1 cellular context compared by ENCODE assay signal in the genomic region with DNA sequence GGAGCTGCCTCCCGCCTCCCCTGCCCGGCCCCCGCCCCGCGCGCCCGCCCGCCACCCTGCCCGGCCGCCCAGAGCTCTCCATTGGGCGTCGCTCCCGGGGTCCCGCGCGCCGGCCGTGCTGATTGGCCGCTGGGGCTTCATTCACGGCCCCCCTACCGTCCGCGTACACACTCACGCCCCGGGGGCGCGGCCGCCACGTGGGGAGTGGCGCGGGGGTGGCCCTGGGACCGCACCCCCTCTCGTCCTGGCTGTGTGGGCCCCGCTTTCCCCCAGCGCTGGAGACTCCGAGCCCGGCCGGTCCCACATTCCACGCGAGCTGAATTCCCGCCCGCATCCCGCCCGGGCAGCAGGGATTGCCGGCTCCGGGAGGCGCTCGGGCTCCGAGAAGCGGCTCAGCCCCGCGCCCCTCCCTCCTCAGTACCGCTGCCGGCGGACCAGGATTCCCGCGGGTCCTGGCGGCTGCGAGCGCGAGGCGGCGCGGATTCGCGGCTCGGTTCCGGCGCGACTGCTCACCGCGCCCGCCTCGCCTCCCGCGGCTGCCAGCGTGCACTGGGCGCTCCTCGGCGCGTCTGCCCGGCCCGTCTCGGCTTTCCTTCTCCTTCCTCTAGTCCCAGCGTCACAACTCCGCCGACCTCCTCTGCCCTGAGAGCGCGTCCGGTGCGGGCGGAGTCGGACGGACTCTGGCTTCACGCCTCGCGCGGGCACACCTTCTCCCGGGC.
TF ChIP-seq lines count a peak whose summit lies in the region.

No MANE protein-coding gene starts in this region.

TF ChIP-seq in HepG2, 621 proteins besides CTCF, POLR2A, EP300 and RAD21 (continued from another document and continues in another):
- TF ChIP-seq, protein P1, sequence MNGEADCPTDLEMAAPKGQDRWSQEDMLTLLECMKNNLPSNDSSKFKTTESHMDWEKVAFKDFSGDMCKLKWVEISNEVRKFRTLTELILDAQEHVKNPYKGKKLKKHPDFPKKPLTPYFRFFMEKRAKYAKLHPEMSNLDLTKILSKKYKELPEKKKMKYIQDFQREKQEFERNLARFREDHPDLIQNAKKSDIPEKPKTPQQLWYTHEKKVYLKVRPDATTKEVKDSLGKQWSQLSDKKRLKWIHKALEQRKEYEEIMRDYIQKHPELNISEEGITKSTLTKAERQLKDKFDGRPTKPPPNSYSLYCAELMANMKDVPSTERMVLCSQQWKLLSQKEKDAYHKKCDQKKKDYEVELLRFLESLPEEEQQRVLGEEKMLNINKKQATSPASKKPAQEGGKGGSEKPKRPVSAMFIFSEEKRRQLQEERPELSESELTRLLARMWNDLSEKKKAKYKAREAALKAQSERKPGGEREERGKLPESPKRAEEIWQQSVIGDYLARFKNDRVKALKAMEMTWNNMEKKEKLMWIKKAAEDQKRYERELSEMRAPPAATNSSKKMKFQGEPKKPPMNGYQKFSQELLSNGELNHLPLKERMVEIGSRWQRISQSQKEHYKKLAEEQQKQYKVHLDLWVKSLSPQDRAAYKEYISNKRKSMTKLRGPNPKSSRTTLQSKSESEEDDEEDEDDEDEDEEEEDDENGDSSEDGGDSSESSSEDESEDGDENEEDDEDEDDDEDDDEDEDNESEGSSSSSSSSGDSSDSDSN (CRISPR knock-in tag; IDR thresholded peaks at IDR 0.05), result peak; percentile 60; the same call in 1 of the 2 replicates
- TF ChIP-seq, protein P2, sequence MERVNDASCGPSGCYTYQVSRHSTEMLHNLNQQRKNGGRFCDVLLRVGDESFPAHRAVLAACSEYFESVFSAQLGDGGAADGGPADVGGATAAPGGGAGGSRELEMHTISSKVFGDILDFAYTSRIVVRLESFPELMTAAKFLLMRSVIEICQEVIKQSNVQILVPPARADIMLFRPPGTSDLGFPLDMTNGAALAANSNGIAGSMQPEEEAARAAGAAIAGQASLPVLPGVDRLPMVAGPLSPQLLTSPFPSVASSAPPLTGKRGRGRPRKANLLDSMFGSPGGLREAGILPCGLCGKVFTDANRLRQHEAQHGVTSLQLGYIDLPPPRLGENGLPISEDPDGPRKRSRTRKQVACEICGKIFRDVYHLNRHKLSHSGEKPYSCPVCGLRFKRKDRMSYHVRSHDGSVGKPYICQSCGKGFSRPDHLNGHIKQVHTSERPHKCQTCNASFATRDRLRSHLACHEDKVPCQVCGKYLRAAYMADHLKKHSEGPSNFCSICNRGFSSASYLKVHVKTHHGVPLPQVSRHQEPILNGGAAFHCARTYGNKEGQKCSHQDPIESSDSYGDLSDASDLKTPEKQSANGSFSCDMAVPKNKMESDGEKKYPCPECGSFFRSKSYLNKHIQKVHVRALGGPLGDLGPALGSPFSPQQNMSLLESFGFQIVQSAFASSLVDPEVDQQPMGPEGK (CRISPR knock-in tag; IDR thresholded peaks at IDR 0.05), result peak; percentile 86
- peak; percentile 43; the same call in 1 of the 2 replicates for TF ChIP-seq YEATS4 (CRISPR knock-in tag; IDR thresholded peaks at IDR 0.05; ENCODE audit: borderline replicate concordance)
- TF ChIP-seq, protein P3, sequence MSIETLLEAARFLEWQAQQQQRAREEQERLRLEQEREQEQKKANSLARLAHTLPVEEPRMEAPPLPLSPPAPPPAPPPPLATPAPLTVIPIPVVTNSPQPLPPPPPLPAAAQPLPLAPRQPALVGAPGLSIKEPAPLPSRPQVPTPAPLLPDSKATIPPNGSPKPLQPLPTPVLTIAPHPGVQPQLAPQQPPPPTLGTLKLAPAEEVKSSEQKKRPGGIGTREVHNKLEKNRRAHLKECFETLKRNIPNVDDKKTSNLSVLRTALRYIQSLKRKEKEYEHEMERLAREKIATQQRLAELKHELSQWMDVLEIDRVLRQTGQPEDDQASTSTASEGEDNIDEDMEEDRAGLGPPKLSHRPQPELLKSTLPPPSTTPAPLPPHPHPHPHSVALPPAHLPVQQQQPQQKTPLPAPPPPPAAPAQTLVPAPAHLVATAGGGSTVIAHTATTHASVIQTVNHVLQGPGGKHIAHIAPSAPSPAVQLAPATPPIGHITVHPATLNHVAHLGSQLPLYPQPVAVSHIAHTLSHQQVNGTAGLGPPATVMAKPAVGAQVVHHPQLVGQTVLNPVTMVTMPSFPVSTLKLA (IDR thresholded peaks at IDR 0.05), result no peak
- no peak for TF ChIP-seq MATR3 (CRISPR knock-in tag; IDR thresholded peaks at IDR 0.05)
- TF ChIP-seq ZNF333 (CRISPR knock-in tag; IDR thresholded peaks at IDR 0.05; ENCODE audit: borderline replicate concordance), result no peak
- no peak for TF ChIP-seq ZC3H13 (CRISPR knock-in tag; IDR thresholded peaks at IDR 0.05)
- no peak for TF ChIP-seq ZNF354B (CRISPR knock-in tag; IDR thresholded peaks at IDR 0.05)
- TF ChIP-seq THAP11 (CRISPR knock-in tag; IDR thresholded peaks at IDR 0.05), result no peak
- TF ChIP-seq ZNF777 (CRISPR knock-in tag; IDR thresholded peaks at IDR 0.05), result peak; percentile 85
- TF ChIP-seq MYC (CRISPR knock-in tag; IDR thresholded peaks at IDR 0.05; ENCODE audit: borderline replicate concordance), result 0 out of 2 replicates have a peak, but pooled peaks have one; percentile 6
- 0 out of 2 replicates have a peak, but pooled peaks have one; percentile 12 for TF ChIP-seq HOXA3 (CRISPR knock-in tag; IDR thresholded peaks at IDR 0.05)
- TF ChIP-seq SOX13 (IDR thresholded peaks at IDR 0.05), result no peak
- no peak for TF ChIP-seq SOX13 (CRISPR knock-in tag; conservative IDR thresholded peaks at IDR 0.05 in 1 of 2, IDR thresholded peaks at IDR 0.05 in 1 of 2)
- TF ChIP-seq MEF2D (CRISPR knock-in tag; IDR thresholded peaks at IDR 0.05), result no peak
- no peak for TF ChIP-seq NR2F6 (IDR thresholded peaks at IDR 0.05)
- no peak for TF ChIP-seq NR2F6 (CRISPR knock-in tag; IDR thresholded peaks at IDR 0.05)
- TF ChIP-seq NRL (CRISPR knock-in tag; IDR thresholded peaks at IDR 0.05; ENCODE audit: borderline replicate concordance), result no peak
- TF ChIP-seq ZNF749 (CRISPR knock-in tag; IDR thresholded peaks at IDR 0.05; ENCODE audit: borderline replicate concordance), result no peak
- TF ChIP-seq ZNF605 (CRISPR knock-in tag; IDR thresholded peaks at IDR 0.05), result no peak
- TF ChIP-seq ZNF644 (CRISPR knock-in tag; IDR thresholded peaks at IDR 0.05; ENCODE audit: low read depth), result no peak
- TF ChIP-seq, protein P4, sequence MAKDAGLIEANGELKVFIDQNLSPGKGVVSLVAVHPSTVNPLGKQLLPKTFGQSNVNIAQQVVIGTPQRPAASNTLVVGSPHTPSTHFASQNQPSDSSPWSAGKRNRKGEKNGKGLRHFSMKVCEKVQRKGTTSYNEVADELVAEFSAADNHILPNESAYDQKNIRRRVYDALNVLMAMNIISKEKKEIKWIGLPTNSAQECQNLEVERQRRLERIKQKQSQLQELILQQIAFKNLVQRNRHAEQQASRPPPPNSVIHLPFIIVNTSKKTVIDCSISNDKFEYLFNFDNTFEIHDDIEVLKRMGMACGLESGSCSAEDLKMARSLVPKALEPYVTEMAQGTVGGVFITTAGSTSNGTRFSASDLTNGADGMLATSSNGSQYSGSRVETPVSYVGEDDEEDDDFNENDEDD (CRISPR knock-in tag; IDR thresholded peaks at IDR 0.05; ENCODE audit: borderline replicate concordance), result peak; percentile 37; the same call in 1 of the 2 replicates
- no peak for TF ChIP-seq ELF1 (CRISPR knock-in tag; IDR thresholded peaks at IDR 0.05)
- TF ChIP-seq GATAD1 (CRISPR knock-in tag; IDR thresholded peaks at IDR 0.05), result no peak
- TF ChIP-seq ZBTB20 (CRISPR knock-in tag; IDR thresholded peaks at IDR 0.05; ENCODE audit: borderline replicate concordance, low read depth), result no peak
- TF ChIP-seq, protein P5, sequence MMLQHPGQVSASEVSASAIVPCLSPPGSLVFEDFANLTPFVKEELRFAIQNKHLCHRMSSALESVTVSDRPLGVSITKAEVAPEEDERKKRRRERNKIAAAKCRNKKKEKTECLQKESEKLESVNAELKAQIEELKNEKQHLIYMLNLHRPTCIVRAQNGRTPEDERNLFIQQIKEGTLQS (CRISPR knock-in tag; IDR thresholded peaks at IDR 0.05), result 0 out of 2 replicates have a peak, but pooled peaks have one; percentile 42
- no peak for TF ChIP-seq IKZF1 (IDR thresholded peaks at IDR 0.05)
- TF ChIP-seq, protein P6, sequence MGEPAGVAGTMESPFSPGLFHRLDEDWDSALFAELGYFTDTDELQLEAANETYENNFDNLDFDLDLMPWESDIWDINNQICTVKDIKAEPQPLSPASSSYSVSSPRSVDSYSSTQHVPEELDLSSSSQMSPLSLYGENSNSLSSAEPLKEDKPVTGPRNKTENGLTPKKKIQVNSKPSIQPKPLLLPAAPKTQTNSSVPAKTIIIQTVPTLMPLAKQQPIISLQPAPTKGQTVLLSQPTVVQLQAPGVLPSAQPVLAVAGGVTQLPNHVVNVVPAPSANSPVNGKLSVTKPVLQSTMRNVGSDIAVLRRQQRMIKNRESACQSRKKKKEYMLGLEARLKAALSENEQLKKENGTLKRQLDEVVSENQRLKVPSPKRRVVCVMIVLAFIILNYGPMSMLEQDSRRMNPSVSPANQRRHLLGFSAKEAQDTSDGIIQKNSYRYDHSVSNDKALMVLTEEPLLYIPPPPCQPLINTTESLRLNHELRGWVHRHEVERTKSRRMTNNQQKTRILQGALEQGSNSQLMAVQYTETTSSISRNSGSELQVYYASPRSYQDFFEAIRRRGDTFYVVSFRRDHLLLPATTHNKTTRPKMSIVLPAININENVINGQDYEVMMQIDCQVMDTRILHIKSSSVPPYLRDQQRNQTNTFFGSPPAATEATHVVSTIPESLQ (CRISPR knock-in tag; conservative IDR thresholded peaks at IDR 0.05), result no peak
- TF ChIP-seq, protein P7, sequence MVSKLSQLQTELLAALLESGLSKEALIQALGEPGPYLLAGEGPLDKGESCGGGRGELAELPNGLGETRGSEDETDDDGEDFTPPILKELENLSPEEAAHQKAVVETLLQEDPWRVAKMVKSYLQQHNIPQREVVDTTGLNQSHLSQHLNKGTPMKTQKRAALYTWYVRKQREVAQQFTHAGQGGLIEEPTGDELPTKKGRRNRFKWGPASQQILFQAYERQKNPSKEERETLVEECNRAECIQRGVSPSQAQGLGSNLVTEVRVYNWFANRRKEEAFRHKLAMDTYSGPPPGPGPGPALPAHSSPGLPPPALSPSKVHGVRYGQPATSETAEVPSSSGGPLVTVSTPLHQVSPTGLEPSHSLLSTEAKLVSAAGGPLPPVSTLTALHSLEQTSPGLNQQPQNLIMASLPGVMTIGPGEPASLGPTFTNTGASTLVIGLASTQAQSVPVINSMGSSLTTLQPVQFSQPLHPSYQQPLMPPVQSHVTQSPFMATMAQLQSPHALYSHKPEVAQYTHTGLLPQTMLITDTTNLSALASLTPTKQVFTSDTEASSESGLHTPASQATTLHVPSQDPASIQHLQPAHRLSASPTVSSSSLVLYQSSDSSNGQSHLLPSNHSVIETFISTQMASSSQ (IDR thresholded peaks at IDR 0.05; ENCODE audit: low read depth), result no peak
- TF ChIP-seq, protein P7 (CRISPR knock-in tag; IDR thresholded peaks at IDR 0.05; ENCODE audit: borderline replicate concordance), result no peak
- TF ChIP-seq ZNF30 (CRISPR knock-in tag; IDR thresholded peaks at IDR 0.05), result peak; percentile 73; the same call in 1 of the 2 replicates
- TF ChIP-seq, protein P8, sequence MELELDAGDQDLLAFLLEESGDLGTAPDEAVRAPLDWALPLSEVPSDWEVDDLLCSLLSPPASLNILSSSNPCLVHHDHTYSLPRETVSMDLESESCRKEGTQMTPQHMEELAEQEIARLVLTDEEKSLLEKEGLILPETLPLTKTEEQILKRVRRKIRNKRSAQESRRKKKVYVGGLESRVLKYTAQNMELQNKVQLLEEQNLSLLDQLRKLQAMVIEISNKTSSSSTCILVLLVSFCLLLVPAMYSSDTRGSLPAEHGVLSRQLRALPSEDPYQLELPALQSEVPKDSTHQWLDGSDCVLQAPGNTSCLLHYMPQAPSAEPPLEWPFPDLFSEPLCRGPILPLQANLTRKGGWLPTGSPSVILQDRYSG (CRISPR knock-in tag; IDR thresholded peaks at IDR 0.05), result no peak
- TF ChIP-seq, protein P9, sequence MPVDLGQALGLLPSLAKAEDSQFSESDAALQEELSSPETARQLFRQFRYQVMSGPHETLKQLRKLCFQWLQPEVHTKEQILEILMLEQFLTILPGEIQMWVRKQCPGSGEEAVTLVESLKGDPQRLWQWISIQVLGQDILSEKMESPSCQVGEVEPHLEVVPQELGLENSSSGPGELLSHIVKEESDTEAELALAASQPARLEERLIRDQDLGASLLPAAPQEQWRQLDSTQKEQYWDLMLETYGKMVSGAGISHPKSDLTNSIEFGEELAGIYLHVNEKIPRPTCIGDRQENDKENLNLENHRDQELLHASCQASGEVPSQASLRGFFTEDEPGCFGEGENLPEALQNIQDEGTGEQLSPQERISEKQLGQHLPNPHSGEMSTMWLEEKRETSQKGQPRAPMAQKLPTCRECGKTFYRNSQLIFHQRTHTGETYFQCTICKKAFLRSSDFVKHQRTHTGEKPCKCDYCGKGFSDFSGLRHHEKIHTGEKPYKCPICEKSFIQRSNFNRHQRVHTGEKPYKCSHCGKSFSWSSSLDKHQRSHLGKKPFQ (CRISPR knock-in tag; IDR thresholded peaks at IDR 0.05; ENCODE audit: insufficient replicate concordance), result no peak
- TF ChIP-seq, protein P10, sequence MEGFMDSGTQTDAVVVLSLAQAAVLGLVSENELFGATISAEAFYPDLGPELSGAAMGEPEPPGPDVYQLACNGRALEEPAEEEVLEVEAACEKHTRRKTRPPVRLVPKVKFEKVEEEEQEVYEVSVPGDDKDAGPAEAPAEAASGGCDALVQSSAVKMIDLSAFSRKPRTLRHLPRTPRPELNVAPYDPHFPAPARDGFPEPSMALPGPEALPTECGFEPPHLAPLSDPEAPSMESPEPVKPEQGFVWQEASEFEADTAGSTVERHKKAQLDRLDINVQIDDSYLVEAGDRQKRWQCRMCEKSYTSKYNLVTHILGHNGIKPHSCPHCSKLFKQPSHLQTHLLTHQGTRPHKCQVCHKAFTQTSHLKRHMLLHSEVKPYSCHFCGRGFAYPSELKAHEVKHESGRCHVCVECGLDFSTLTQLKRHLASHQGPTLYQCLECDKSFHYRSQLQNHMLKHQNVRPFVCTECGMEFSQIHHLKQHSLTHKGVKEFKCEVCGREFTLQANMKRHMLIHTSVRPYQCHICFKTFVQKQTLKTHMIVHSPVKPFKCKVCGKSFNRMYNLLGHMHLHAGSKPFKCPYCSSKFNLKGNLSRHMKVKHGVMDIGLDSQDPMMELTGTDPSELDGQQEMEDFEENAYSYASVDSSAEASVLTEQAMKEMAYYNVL (CRISPR knock-in tag; IDR thresholded peaks at IDR 0.05; ENCODE audit: borderline replicate concordance), result 0 out of 2 replicates have a peak, but pooled peaks have one; percentile 24
- peak; percentile 82 for TF ChIP-seq NFYB (CRISPR knock-in tag; IDR thresholded peaks at IDR 0.05)
- no peak for TF ChIP-seq ZBTB3 (CRISPR knock-in tag; IDR thresholded peaks at IDR 0.05; ENCODE audit: borderline replicate concordance, low read depth)
- no peak for TF ChIP-seq POLR2G (IDR thresholded peaks at IDR 0.05; ENCODE audit: low read depth, low read length)
